Comparison of ENCODE assay signal across 10 cellular contexts in genomic region chr11:72024073-72024749, GRCh38. TPM values are rescaled to one million over a fixed set of nuclear protein-coding genes. Genes with fewer than 3 reads are reported as not detected.
DNase-seq lines count a peak whose midpoint lies in the region; ATAC-seq and TF ChIP-seq lines count a peak whose summit lies in the region.
"Had no signal": no experiment of that assay in that cellular context is flagged by ENCODE, and none has a peak within 500 bp of the region (broad histone marks: within the 10 kb centered on the region; RNA-seq: fewer than 3 reads in every experiment).

No MANE protein-coding gene starts in this region.

- no peak overlapping the region for H3K4me2 ChIP-seq in mammary epithelial cell (ENCODE audit: insufficient read depth, low read depth, low read length)
- H3K4me2 ChIP-seq: GM23338 had no signal

- H3K27ac Mint-ChIP-seq in MCF 10A (ENCODE audit: low read depth, unreplicated experiment), result peak overlapping the region; percentile 19
- H3K27ac Mint-ChIP-seq in naive thymus-derived CD4-positive, alpha-beta T cell, result peak overlapping the region in 5 of 9 donors; percentile 14 to 79 (median 33)
- H3K27ac Mint-ChIP-seq: GM23338 had no signal

- no peaks in the 10 kb centered on the region for H4K20me1 ChIP-seq in mammary epithelial cell (ENCODE audit: insufficient read depth, low read length)

- H3K27me3 Mint-ChIP-seq in MCF 10A (ENCODE audit: insufficient read depth, unreplicated experiment), result no peaks in the 10 kb centered on the region
- H3K27me3 Mint-ChIP-seq in naive thymus-derived CD4-positive, alpha-beta T cell, result no peaks in the 10 kb centered on the region

- peaks cover 14% of the 10 kb centered on the region for H3K4me1 ChIP-seq in mammary epithelial cell (ENCODE audit: insufficient read depth, low read length)
- peaks cover 0 to 2% of the 10 kb centered on the region in 2 donors for H3K4me1 ChIP-seq in breast epithelium
- H3K4me1 ChIP-seq in naive thymus-derived CD4-positive, alpha-beta T cell (ENCODE audit: control insufficient read depth in 2 of 2, insufficient read depth in 2 of 2, low read length in 2 of 2), result peaks cover 6 to 13% of the 10 kb centered on the region in 2 donors
- H3K4me1 ChIP-seq in vagina, result peaks cover 53% of the 10 kb centered on the region

- no peak for ATAC-seq in naive thymus-derived CD4-positive, alpha-beta T cell
- ATAC-seq in GM21723 (IDR thresholded peaks at IDR 0.05; ENCODE audit: unreplicated experiment), result no peak

- dilution Hi-C loops in mammary epithelial cell (cut with HindIII; ENCODE audit: low sequenced_read_pairs), result no loop called here

- H3K27ac ChIP-seq in mammary epithelial cell (ENCODE audit: insufficient read depth, low read depth, low read length) (no peak overlapping the region), breast epithelium (peak overlapping the region; percentile 67 to 71), vagina (peak overlapping the region; percentile 69)
- peak overlapping the region; percentile 6 for H3K27ac ChIP-seq in naive thymus-derived CD4-positive, alpha-beta T cell (ENCODE audit: low read depth, low read length)

- intact Hi-C loops in MCF 10A (cut with micrococcal nuclease), result loop anchor here (2.0 kb wide), 1 partner anchor 215 kb away; no protein-coding TSS in a partner anchor
- intact Hi-C loops in mammary epithelial cell (cut with micrococcal nuclease), result no loop called here
- intact Hi-C loops in breast epithelium (cut with DNase I; ENCODE audit: low total_unique reads), result loop anchor here (10.0 kb wide), 1 partner anchor 221 kb away; the partner anchor contains the start of gene PHOX2A
- intact Hi-C loops in naive thymus-derived CD4-positive, alpha-beta T cell (cut with micrococcal nuclease), result loop anchor here (2.0 kb wide), 3 partner anchors 17 to 407 kb away; partner anchors contain the start of genes LRRC51 (in 2 of the 2) and NUMA1 (in 2 of the 2)
- intact Hi-C loops in vagina (cut with DNase I), result no loop called here

- H3K9ac ChIP-seq in mammary epithelial cell (ENCODE audit: insufficient read depth, low read length), result no peak overlapping the region

- H3K4me1 Mint-ChIP-seq in MCF 10A (ENCODE audit: insufficient read depth, unreplicated experiment), result peaks cover 4% of the 10 kb centered on the region
- peaks cover 18 to 46% (median 39%) of the 10 kb centered on the region in 7 donors for H3K4me1 Mint-ChIP-seq in naive thymus-derived CD4-positive, alpha-beta T cell

- no peaks in the 10 kb centered on the region for H3K9me3 Mint-ChIP-seq in MCF 10A (ENCODE audit: unreplicated experiment)
- H3K9me3 Mint-ChIP-seq in naive thymus-derived CD4-positive, alpha-beta T cell, result no peaks in the 10 kb centered on the region
- H3K9me3 Mint-ChIP-seq: GM23338 had no signal

- H3K79me2 ChIP-seq in mammary epithelial cell (ENCODE audit: insufficient read depth, low read length), result peaks cover 47% of the 10 kb centered on the region

- 64% methylated on average over 5 of the region's 5 CpGs for WGBS in mammary epithelial cell (ENCODE audit: low coverage, missing lambda C conversion rate)

- CTCF ChIA-PET in MCF 10A (lab: Yijun Ruan, JAX), result interaction anchor here (0.6 to 8.2 kb wide), 38 partner anchors 8 to 424 kb away, joined by 3 to 155 read pairs (median 6); partner anchors contain the start of genes LAMTOR1 and PHOX2A
- CTCF ChIA-PET in mammary epithelial cell (lab: Charles Lee; ENCODE audit: low non-redundant PET), result interaction anchor here (0.5 to 2.1 kb wide), 5 partner anchors 66 to 159 kb away, joined by 3 to 12 read pairs (median 6); no protein-coding TSS in a partner anchor
- CTCF ChIA-PET in naive thymus-derived CD4-positive, alpha-beta T cell (lab: Charles Lee), result interaction anchor here (0.9 to 9.0 kb wide), 16 partner anchors 10 to 642 kb away, joined by 3 to 143 read pairs (median 6); no protein-coding TSS in a partner anchor

- H3K36me3 ChIP-seq in mammary epithelial cell (ENCODE audit: insufficient read depth, low read length) (peaks cover 41% of the 10 kb centered on the region), breast epithelium (peaks cover 22% of the 10 kb centered on the region), vagina (peaks cover 2 to 80% of the 10 kb centered on the region in 2 donors)
- H3K36me3 ChIP-seq in naive thymus-derived CD4-positive, alpha-beta T cell (ENCODE audit: control insufficient read depth in 2 of 3, insufficient read depth in 3 of 3, low read length in 3 of 3), result peaks cover 44 to 84% (median 49%) of the 10 kb centered on the region in 3 experiments

- peaks cover 92% of the 10 kb centered on the region for H3K36me3 Mint-ChIP-seq in MCF 10A (ENCODE audit: insufficient read depth, unreplicated experiment)
- H3K36me3 Mint-ChIP-seq in naive thymus-derived CD4-positive, alpha-beta T cell, result peaks cover 13 to 50% (median 21%) of the 10 kb centered on the region in 5 donors

- H3K4me3 ChIP-seq in mammary epithelial cell (replicated peaks in 1 of 3; ENCODE audit: insufficient read depth in 1 of 3, low read depth in 2 of 3, low read length in 3 of 3) (no peak overlapping the region), breast epithelium (no peak overlapping the region), vagina (no peak overlapping the region)
- no peak overlapping the region for H3K4me3 ChIP-seq in naive thymus-derived CD4-positive, alpha-beta T cell (ENCODE audit: low read length)
- H3K4me3 ChIP-seq: GM23338 had no signal

- no peak overlapping the region for H3K4me3 Mint-ChIP-seq in MCF 10A (ENCODE audit: unreplicated experiment)
- H3K4me3 Mint-ChIP-seq in naive thymus-derived CD4-positive, alpha-beta T cell, result no peak overlapping the region
- H3K4me3 Mint-ChIP-seq: GM23338 had no signal

- BruUV-seq in MCF 10A (replicated peaks; lab: Mats Ljungman, UMichigan), result no TSS peak
- BruUV-seq in mammary epithelial cell (replicated peaks; lab: Mats Ljungman, UMichigan), result no TSS peak

- H3K9me3 ChIP-seq in mammary epithelial cell (replicated peaks; ENCODE audit: insufficient read depth, low read length) (no peaks in the 10 kb centered on the region), breast epithelium (no peaks in the 10 kb centered on the region), vagina (no peaks in the 10 kb centered on the region)
- no peaks in the 10 kb centered on the region for H3K9me3 ChIP-seq in naive thymus-derived CD4-positive, alpha-beta T cell (ENCODE audit: control insufficient read depth in 2 of 3, low read length in 3 of 3)

- TF ChIP-seq POLR2A in breast epithelium (IDR thresholded peaks at IDR 0.05) (no peak), vagina (IDR thresholded peaks at IDR 0.05) (no peak)

- POLR2A ChIA-PET in MCF 10A (lab: Yijun Ruan, JAX), result interaction anchor here (0.6 to 3.7 kb wide), 18 partner anchors 10 to 410 kb away, joined by 3 to 26 read pairs (median 5); partner anchors contain the start of genes ANAPC15 and CLPB
- POLR2A ChIA-PET in naive thymus-derived CD4-positive, alpha-beta T cell (lab: Charles Lee), result interaction anchor here (0.7 to 15.5 kb wide), 5 partner anchors 16 to 564 kb away, joined by 3 to 190 read pairs (median 7); no protein-coding TSS in a partner anchor

- DNase-seq in MCF 10A (ENCODE audit: unreplicated experiment) (no peak), mammary epithelial cell (no peak), breast epithelium (ENCODE audit: low spot score in 2 of 2) (no peak), vagina (ENCODE audit: extremely low spot score in 2 of 2) (no peak), ureter (ENCODE audit: low spot score) (no peak), SHP77 (lab: John Stamatoyannopoulos, UW) (no peak)
- DNase-seq in naive thymus-derived CD4-positive, alpha-beta T cell, result no peak
- DNase-seq: activated gamma-delta T cell had no signal

- TF ChIP-seq CTCF in MCF 10A (IDR thresholded peaks at IDR 0.05; ENCODE audit: unreplicated experiment) (no peak), mammary epithelial cell (conservative IDR thresholded peaks at IDR 0.05 in 1 of 2, IDR thresholded peaks at IDR 0.05 in 1 of 2; ENCODE audit: extremely low read depth in 1 of 2, insufficient read depth in 1 of 2, low read depth in 1 of 2, low read length in 2 of 2) (no peak), breast epithelium (IDR thresholded peaks at IDR 0.05) (no peak), vagina (IDR thresholded peaks at IDR 0.05) (no peak)

- no peak overlapping the region for H2AFZ ChIP-seq in mammary epithelial cell (ENCODE audit: low read depth, low read length)
- H2AFZ ChIP-seq: GM23338 had no signal

- in situ Hi-C loops in mammary epithelial cell (cut with MboI; ENCODE audit: low sequenced_read_pairs in 2 of 2), result loop anchor here (5.0 kb wide), 3 partner anchors 68 to 163 kb away; no protein-coding TSS in a partner anchor

- no peaks in the 10 kb centered on the region for H3K27me3 ChIP-seq in mammary epithelial cell (ENCODE audit: insufficient read depth, low read length)
- no peaks in the 10 kb centered on the region for H3K27me3 ChIP-seq in breast epithelium
- H3K27me3 ChIP-seq in naive thymus-derived CD4-positive, alpha-beta T cell (ENCODE audit: control insufficient read depth in 2 of 2, insufficient read depth in 2 of 2, low read length in 2 of 2), result no peaks in the 10 kb centered on the region
- no peaks in the 10 kb centered on the region for H3K27me3 ChIP-seq in vagina

RNA-seq across cellular contexts. Expression of gene IL18BP, which starts 25.5 kb away (rescaled TPM):
- 5.1 and 8.2 TPM in 2 replicates for total RNA-seq in MCF 10A (2022)
- 1 to 10 TPM; 2.7 to 6.2 TPM for total RNA-seq in mammary epithelial cell
- 1.3 TPM for polyA plus RNA-seq in mammary epithelial cell
- polyA minus RNA-seq in mammary epithelial cell, result 13.1 TPM
- 10 to 100 TPM in 2 of 3 donors, 1 to 10 TPM in 1; 2.6 to 10.4 (median 10.2) TPM for total RNA-seq in breast epithelium
- total RNA-seq in naive thymus-derived CD4-positive, alpha-beta T cell, result 10 to 100 TPM; 17.6 to 30.2 (median 23.1) TPM
- 10 to 100 TPM; 14.4 to 15.1 TPM for polyA plus RNA-seq in naive thymus-derived CD4-positive, alpha-beta T cell
- 2.7 TPM for total RNA-seq in vagina
- total RNA-seq in ureter, result 13.1 TPM

RNA-seq across cellular contexts. Expression of gene NUMA1, which starts 56.1 kb away (rescaled TPM):
- 109 and 113 TPM in 2 replicates for total RNA-seq in MCF 10A (2022)
- 100 to 1,000 TPM; 126 to 175 TPM for total RNA-seq in mammary epithelial cell
- polyA plus RNA-seq in mammary epithelial cell, result 74.4 TPM
- polyA minus RNA-seq in mammary epithelial cell, result 264 TPM
- 100 to 1,000 TPM; 240 to 412 (median 283) TPM for total RNA-seq in breast epithelium
- total RNA-seq in naive thymus-derived CD4-positive, alpha-beta T cell, result 100 to 1,000 TPM; 216 to 453 (median 266) TPM
- polyA plus RNA-seq in naive thymus-derived CD4-positive, alpha-beta T cell, result 100 to 1,000 TPM in 1 of 2 donors, 10 to 100 TPM in 1; 27.1 to 142 TPM
- total RNA-seq in vagina, result 314 TPM
- total RNA-seq in ureter, result 264 TPM

RNA-seq across cellular contexts. Expression of gene LRRC51, which starts 56.4 kb away (rescaled TPM):
- 9.3 and 9.5 TPM in 2 replicates for total RNA-seq in MCF 10A (2022)
- 10 to 100 TPM in 1 of 2 donors, 1 to 10 TPM in 1; 4.3 to 10.3 TPM for total RNA-seq in mammary epithelial cell
- polyA plus RNA-seq in mammary epithelial cell, result 9.0 TPM
- 2.7 TPM for polyA minus RNA-seq in mammary epithelial cell
- total RNA-seq in breast epithelium, result 100 to 1,000 TPM in 1 of 3 donors, 10 to 100 TPM in 2; 14.9 to 103 (median 17.1) TPM
- 1 to 10 TPM; 1.2 to 7.8 (median 4.6) TPM for total RNA-seq in naive thymus-derived CD4-positive, alpha-beta T cell
- 1 to 10 TPM; 2.0 to 2.7 TPM for polyA plus RNA-seq in naive thymus-derived CD4-positive, alpha-beta T cell
- 5.6 TPM for total RNA-seq in vagina
- total RNA-seq in ureter, result 22.4 TPM

Comparison
In these comparisons a context has a peak if more than half of its experiments do, and no peak if none do; other contexts are left out.
1. intact Hi-C loops: an anchor here in MCF 10A (2.0 kb wide), breast epithelium (10.0 kb wide) and naive thymus-derived CD4-positive, alpha-beta T cell (2.0 kb wide); none called in mammary epithelial cell and vagina.